1 cellular context compared by ENCODE assay signal in genomic region chr19:35703343-35703742, GRCh38.
TF ChIP-seq lines count a peak whose summit lies in the region.

No MANE protein-coding gene starts in this region.

TF ChIP-seq in GM12878, 131 proteins besides CTCF, POLR2A, EP300 and RAD21:
- TF ChIP-seq ZZZ3 (IDR thresholded peaks at IDR 0.05; ENCODE audit: control insufficient read depth, insufficient read length, low read depth): no peak
- no peak for TF ChIP-seq CHD4 (IDR thresholded peaks at IDR 0.05)
- no peak for TF ChIP-seq MYB (IDR thresholded peaks at IDR 0.05; ENCODE audit: borderline replicate concordance, low read depth, low read length)
